Comparison of ENCODE assay signal across 1 cellular context in the genomic region with DNA sequence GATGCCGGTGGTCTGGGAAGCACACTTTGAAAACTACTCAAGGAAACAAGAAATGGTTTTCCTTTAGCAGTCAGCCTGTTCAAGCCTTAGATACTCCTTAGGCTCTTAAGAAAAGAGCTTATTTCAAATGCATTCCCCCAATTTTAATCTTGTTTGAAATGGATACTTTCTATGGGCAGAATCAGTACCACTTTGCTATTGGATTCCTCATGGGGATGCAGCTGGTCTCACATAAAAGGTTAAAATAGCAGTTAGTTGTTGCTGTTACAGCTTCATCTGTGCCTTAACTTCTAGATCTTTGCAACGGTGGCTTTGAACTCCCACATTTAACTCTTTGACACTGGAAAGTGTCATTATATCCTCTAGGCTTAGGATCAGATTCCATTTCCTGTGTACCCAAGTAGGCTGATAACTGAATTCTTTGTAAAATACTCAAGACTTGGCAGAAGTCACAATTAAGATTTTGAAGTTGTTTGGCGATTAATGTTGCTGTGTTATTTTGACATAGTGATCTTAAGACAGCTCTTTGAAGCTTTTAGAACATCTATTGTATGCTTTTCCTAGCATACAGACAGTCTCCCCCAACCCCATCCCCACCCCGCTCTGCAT.
TF ChIP-seq lines count a peak whose summit lies in the region.

No MANE protein-coding gene starts in this region.

TF ChIP-seq in H1, 55 proteins besides CTCF, POLR2A, EP300 and RAD21 (continued from another document):
- TF ChIP-seq, protein P1, sequence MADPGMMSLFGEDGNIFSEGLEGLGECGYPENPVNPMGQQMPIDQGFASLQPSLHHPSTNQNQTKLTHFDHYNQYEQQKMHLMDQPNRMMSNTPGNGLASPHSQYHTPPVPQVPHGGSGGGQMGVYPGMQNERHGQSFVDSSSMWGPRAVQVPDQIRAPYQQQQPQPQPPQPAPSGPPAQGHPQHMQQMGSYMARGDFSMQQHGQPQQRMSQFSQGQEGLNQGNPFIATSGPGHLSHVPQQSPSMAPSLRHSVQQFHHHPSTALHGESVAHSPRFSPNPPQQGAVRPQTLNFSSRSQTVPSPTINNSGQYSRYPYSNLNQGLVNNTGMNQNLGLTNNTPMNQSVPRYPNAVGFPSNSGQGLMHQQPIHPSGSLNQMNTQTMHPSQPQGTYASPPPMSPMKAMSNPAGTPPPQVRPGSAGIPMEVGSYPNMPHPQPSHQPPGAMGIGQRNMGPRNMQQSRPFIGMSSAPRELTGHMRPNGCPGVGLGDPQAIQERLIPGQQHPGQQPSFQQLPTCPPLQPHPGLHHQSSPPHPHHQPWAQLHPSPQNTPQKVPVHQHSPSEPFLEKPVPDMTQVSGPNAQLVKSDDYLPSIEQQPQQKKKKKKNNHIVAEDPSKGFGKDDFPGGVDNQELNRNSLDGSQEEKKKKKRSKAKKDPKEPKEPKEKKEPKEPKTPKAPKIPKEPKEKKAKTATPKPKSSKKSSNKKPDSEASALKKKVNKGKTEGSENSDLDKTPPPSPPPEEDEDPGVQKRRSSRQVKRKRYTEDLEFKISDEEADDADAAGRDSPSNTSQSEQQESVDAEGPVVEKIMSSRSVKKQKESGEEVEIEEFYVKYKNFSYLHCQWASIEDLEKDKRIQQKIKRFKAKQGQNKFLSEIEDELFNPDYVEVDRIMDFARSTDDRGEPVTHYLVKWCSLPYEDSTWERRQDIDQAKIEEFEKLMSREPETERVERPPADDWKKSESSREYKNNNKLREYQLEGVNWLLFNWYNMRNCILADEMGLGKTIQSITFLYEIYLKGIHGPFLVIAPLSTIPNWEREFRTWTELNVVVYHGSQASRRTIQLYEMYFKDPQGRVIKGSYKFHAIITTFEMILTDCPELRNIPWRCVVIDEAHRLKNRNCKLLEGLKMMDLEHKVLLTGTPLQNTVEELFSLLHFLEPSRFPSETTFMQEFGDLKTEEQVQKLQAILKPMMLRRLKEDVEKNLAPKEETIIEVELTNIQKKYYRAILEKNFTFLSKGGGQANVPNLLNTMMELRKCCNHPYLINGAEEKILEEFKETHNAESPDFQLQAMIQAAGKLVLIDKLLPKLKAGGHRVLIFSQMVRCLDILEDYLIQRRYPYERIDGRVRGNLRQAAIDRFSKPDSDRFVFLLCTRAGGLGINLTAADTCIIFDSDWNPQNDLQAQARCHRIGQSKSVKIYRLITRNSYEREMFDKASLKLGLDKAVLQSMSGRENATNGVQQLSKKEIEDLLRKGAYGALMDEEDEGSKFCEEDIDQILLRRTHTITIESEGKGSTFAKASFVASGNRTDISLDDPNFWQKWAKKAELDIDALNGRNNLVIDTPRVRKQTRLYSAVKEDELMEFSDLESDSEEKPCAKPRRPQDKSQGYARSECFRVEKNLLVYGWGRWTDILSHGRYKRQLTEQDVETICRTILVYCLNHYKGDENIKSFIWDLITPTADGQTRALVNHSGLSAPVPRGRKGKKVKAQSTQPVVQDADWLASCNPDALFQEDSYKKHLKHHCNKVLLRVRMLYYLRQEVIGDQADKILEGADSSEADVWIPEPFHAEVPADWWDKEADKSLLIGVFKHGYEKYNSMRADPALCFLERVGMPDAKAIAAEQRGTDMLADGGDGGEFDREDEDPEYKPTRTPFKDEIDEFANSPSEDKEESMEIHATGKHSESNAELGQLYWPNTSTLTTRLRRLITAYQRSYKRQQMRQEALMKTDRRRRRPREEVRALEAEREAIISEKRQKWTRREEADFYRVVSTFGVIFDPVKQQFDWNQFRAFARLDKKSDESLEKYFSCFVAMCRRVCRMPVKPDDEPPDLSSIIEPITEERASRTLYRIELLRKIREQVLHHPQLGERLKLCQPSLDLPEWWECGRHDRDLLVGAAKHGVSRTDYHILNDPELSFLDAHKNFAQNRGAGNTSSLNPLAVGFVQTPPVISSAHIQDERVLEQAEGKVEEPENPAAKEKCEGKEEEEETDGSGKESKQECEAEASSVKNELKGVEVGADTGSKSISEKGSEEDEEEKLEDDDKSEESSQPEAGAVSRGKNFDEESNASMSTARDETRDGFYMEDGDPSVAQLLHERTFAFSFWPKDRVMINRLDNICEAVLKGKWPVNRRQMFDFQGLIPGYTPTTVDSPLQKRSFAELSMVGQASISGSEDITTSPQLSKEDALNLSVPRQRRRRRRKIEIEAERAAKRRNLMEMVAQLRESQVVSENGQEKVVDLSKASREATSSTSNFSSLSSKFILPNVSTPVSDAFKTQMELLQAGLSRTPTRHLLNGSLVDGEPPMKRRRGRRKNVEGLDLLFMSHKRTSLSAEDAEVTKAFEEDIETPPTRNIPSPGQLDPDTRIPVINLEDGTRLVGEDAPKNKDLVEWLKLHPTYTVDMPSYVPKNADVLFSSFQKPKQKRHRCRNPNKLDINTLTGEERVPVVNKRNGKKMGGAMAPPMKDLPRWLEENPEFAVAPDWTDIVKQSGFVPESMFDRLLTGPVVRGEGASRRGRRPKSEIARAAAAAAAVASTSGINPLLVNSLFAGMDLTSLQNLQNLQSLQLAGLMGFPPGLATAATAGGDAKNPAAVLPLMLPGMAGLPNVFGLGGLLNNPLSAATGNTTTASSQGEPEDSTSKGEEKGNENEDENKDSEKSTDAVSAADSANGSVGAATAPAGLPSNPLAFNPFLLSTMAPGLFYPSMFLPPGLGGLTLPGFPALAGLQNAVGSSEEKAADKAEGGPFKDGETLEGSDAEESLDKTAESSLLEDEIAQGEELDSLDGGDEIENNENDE (IDR thresholded peaks at IDR 0.05; ENCODE audit: insufficient replicate concordance, low read length): peak; percentile 67
TF ChIP-seq in H1: peak in this region for 2.
